In genomic region chr11:2139118-2139490, GRCh38 we compare ENCODE assay signal across 8 cellular contexts. TPM values are rescaled to one million over a fixed set of nuclear protein-coding genes. Genes with fewer than 3 reads are reported as not detected.
DNase-seq lines count a peak whose midpoint lies in the region; ATAC-seq and TF ChIP-seq lines count a peak whose summit lies in the region.

TSS of gene IGF2 (minus strand) at chr11:2139389. CDS start at chr11:2135523, 3,866 bp downstream.

- H3K4me1 ChIP-seq in mesodermal cell (ENCODE audit: control insufficient read depth, insufficient read depth, low read length, poor library complexity, severe bottlenecking), result peaks cover 5% of the 10 kb centered on the region
- H3K4me1 ChIP-seq in upper lobe of right lung, result peaks cover 7% of the 10 kb centered on the region

- peaks cover 78% of the 10 kb centered on the region for H3K27me3 ChIP-seq in upper lobe of right lung

- WGBS in mesodermal cell (ENCODE audit: insufficient coverage in 2 of 2), 2 experiments, result 0 to 1% methylated on average over 11 to 28 of the region's 58 CpGs

- peak in 1 of 2 donors; percentile 5 for ATAC-seq in activated T-cell treated with anti-CD3 and anti-CD28 coated beads, Interleukin-2, amount 50 U/mL, for 4 hours
- peak; percentile 7 for ATAC-seq in upper lobe of right lung
- no peak for ATAC-seq in GM18907 (IDR thresholded peaks at IDR 0.05; ENCODE audit: unreplicated experiment)

- intact Hi-C loops in upper lobe of right lung (cut with DNase I), result no loop called here

- H3K4me3 ChIP-seq in choroid plexus epithelial cell (ENCODE audit: low read depth, low read length), result peak within 1 kb of the TSS; percentile 55
- peak within 1 kb of the TSS; percentile 45 for H3K4me3 ChIP-seq in mesodermal cell (ENCODE audit: extremely low read depth, insufficient read depth, low read length, poor library complexity, severe bottlenecking)
- H3K4me3 ChIP-seq in upper lobe of right lung, result peak within 1 kb of the TSS; percentile 26

- H3K9me3 ChIP-seq in mesodermal cell (ENCODE audit: control insufficient read depth, low read length) (no peaks in the 10 kb centered on the region), upper lobe of right lung (no peaks in the 10 kb centered on the region)

- peak within 1 kb of the TSS; percentile 74 for H3K4me3 Mint-ChIP-seq in activated T-cell treated with anti-CD3 and anti-CD28 coated beads, Interleukin-2, amount 50 U/mL, for 4 hours

- H3K27me3 Mint-ChIP-seq in activated T-cell treated with anti-CD3 and anti-CD28 coated beads, Interleukin-2, amount 50 U/mL, for 4 hours (ENCODE audit: low read depth), result peaks cover 63% of the 10 kb centered on the region

- no peaks in the 10 kb centered on the region for H3K9me3 Mint-ChIP-seq in activated T-cell treated with anti-CD3 and anti-CD28 coated beads, Interleukin-2, amount 50 U/mL, for 4 hours

- H3K27ac ChIP-seq in mesodermal cell (ENCODE audit: low read depth, low read length, severe bottlenecking) (no peak within 1 kb of the TSS), upper lobe of right lung (no peak within 1 kb of the TSS)

- H3K4me1 Mint-ChIP-seq in activated T-cell treated with anti-CD3 and anti-CD28 coated beads, Interleukin-2, amount 50 U/mL, for 4 hours (ENCODE audit: low read depth), result peaks cover 29% of the 10 kb centered on the region

- no peak for DNase-seq in activated T-cell treated with anti-CD3 and anti-CD28 coated beads, Interleukin-2, amount 50 U/mL, for 4 hours
- DNase-seq in activated T-cell treated with anti-CD3 and anti-CD28 coated beads, Interleukin-2, amount 50 U/mL, for 48 hours, result no peak
- DNase-seq in choroid plexus epithelial cell (ENCODE audit: low read depth) (no peak), upper lobe of right lung (no peak), SIG-M5 (lab: John Stamatoyannopoulos, UW) (no peak), SHP77 (lab: John Stamatoyannopoulos, UW) (no peak)

- TF ChIP-seq CTCF in choroid plexus epithelial cell (conservative IDR thresholded peaks at IDR 0.05; ENCODE audit: low read depth, low read length) (no peak), upper lobe of right lung (IDR thresholded peaks at IDR 0.05) (no peak)

- H3K36me3 ChIP-seq in mesodermal cell (ENCODE audit: control insufficient read depth, insufficient read depth, low read length) (peaks cover 3% of the 10 kb centered on the region), upper lobe of right lung (no peaks in the 10 kb centered on the region)

- no peaks in the 10 kb centered on the region for H3K36me3 Mint-ChIP-seq in activated T-cell treated with anti-CD3 and anti-CD28 coated beads, Interleukin-2, amount 50 U/mL, for 4 hours (ENCODE audit: insufficient read depth)

RNA-seq across cellular contexts. Expression of gene IGF2, which starts in this region (rescaled TPM):
- 10 to 100 TPM in 1 of 3 donors, 1 to 10 TPM in 2; 4.6 to 12.5 (median 5.7) TPM for total RNA-seq in activated T-cell treated with anti-CD3 and anti-CD28 coated beads, Interleukin-2, amount 50 U/mL, for 4 hours
- polyA plus RNA-seq in mesodermal cell (2013, experiment 1 of 2), result 516 TPM
- polyA plus RNA-seq in mesodermal cell (2013, experiment 2 of 2), result 616 TPM
- total RNA-seq in upper lobe of right lung, result 8.8 TPM
